Comparison of ENCODE assay signal across 8 cellular contexts in genomic region chr11:69912911-69913451, GRCh38.
DNase-seq lines count a peak whose midpoint lies in the region; TF ChIP-seq lines count a peak whose summit lies in the region.

No MANE protein-coding gene starts in this region.

- TF ChIP-seq CTCF in fibroblast of pulmonary artery (IDR thresholded peaks at IDR 0.05; ENCODE audit: low read length, missing control alignments): peak; percentile 9
- no peak for TF ChIP-seq CTCF in tibial artery (IDR thresholded peaks at IDR 0.05)

- peak; percentile 51 for DNase-seq in activated effector memory CD4-positive, alpha-beta T cell treated with anti-CD3 and anti-CD28 coated beads, Interleukin-2, amount 50 U/mL, for 16 hours
- DNase-seq in activated effector memory CD4-positive, alpha-beta T cell treated with Interleukin-2 at 50 U/mL for 16 hours: no peak
- DNase-seq in RKO (ENCODE audit: low spot score) (peak; percentile 56), fibroblast of pulmonary artery (ENCODE audit: low read depth) (no peak), tibial artery (peak; percentile 17 to 57), HuH-7.5 (ENCODE audit: low spot score) (no peak), NK-92 (lab: John Stamatoyannopoulos, UW; ENCODE audit: unreplicated experiment) (no peak), NCI-H1930 (lab: John Stamatoyannopoulos, UW) (no peak)

- intact Hi-C loops in tibial artery (cut with DNase I; ENCODE audit: low total_unique reads): no loop called here

- no peaks in the 10 kb centered on the region for H3K36me3 ChIP-seq in tibial artery

- H3K4me3 ChIP-seq in fibroblast of pulmonary artery (replicated peaks; ENCODE audit: low read depth, low read length) (no peak overlapping the region), tibial artery (no peak overlapping the region)

- no peaks in the 10 kb centered on the region for H3K9me3 ChIP-seq in tibial artery

- H3K27me3 ChIP-seq in tibial artery: peaks cover 0 to 4% of the 10 kb centered on the region in 2 donors

- H3K27ac ChIP-seq in tibial artery: peak overlapping the region; percentile 91 to 92

- peaks cover 0 to 75% (median 45%) of the 10 kb centered on the region in 4 donors for H3K4me1 ChIP-seq in tibial artery

Comparison
In these comparisons a context has a peak if more than half of its experiments do, and no peak if none do; other contexts are left out.
1. DNase-seq: peak in activated effector memory CD4-positive, alpha-beta T cell treated with anti-CD3 and anti-CD28 coated beads, Interleukin-2, amount 50 U/mL, for 16 hours (single experiment), RKO (single experiment) and tibial artery (2 of 2); none in activated effector memory CD4-positive, alpha-beta T cell treated with Interleukin-2 at 50 U/mL for 16 hours (single experiment), fibroblast of pulmonary artery (single experiment), HuH-7.5 (single experiment), NK-92 (single experiment) and NCI-H1930 (0 of 2).